In genomic region chr21:34543017-34543416, GRCh38 we compare ENCODE assay signal across 19 cellular contexts. TPM values are rescaled to one million over a fixed set of nuclear protein-coding genes. Genes with fewer than 3 reads are reported as not detected.
DNase-seq lines count a peak whose midpoint lies in the region; ATAC-seq and TF ChIP-seq lines count a peak whose summit lies in the region.
"Had no signal": no experiment of that assay in that cellular context is flagged by ENCODE, and none has a peak within 500 bp of the region (broad histone marks: within the 10 kb centered on the region; RNA-seq: fewer than 3 reads in every experiment).

No MANE protein-coding gene starts in this region.

- no peak overlapping the region for H3K18ac ChIP-seq in mesenchymal stem cell (ENCODE audit: low read depth in 1 of 2, low read length in 2 of 2)

- no peak overlapping the region for H3K4me3 Mint-ChIP-seq in activated CD8-positive, alpha-beta T cell treated with anti-CD3 and anti-CD28 coated beads for 36 hours
- H3K4me3 Mint-ChIP-seq in activated CD8-positive, alpha-beta T cell treated with anti-CD3 and anti-CD28 coated beads, Interleukin-2, amount 10 ng/mL, durations not matched to agents 7 days and 5 days = no peak overlapping the region
- H3K4me3 Mint-ChIP-seq in activated naive CD8-positive, alpha-beta T cell treated with anti-CD3 and anti-CD28 coated beads, Interleukin-2, amount 50 U/mL, for 24 hours = no peak overlapping the region
- H3K4me3 Mint-ChIP-seq in endodermal cell = no peak overlapping the region

- H3K4me1 Mint-ChIP-seq in activated CD8-positive, alpha-beta T cell treated with anti-CD3 and anti-CD28 coated beads for 36 hours (ENCODE audit: low read depth) = peaks cover 13% of the 10 kb centered on the region
- H3K4me1 Mint-ChIP-seq in activated CD8-positive, alpha-beta T cell treated with anti-CD3 and anti-CD28 coated beads, Interleukin-2, amount 10 ng/mL, durations not matched to agents 7 days and 5 days (ENCODE audit: low read depth) = peaks cover 14% of the 10 kb centered on the region
- H3K4me1 Mint-ChIP-seq in activated naive CD8-positive, alpha-beta T cell treated with anti-CD3 and anti-CD28 coated beads, Interleukin-2, amount 50 U/mL, for 24 hours = peaks cover 34% of the 10 kb centered on the region
- peaks cover 9% of the 10 kb centered on the region for H3K4me1 Mint-ChIP-seq in endodermal cell

- no peak overlapping the region for H3K4me3 ChIP-seq in mesenchymal stem cell (ENCODE audit: insufficient read depth in 1 of 2, low read depth in 1 of 2, low read length in 2 of 2)
- no peak overlapping the region for H3K4me3 ChIP-seq in transverse colon
- no peak overlapping the region for H3K4me3 ChIP-seq in endodermal cell (ENCODE audit: low read length)

- in situ Hi-C loops in transverse colon (cut with MboI; ENCODE audit: low pct_ligation_motif_present in 1 of 4, low pct_unique_long_range_greater_than_20kb in 1 of 4, low sequenced_read_pairs in 3 of 4) = no loop called here

- peak overlapping the region; percentile 63 for H2AK5ac ChIP-seq in mesenchymal stem cell (ENCODE audit: low read length, severe bottlenecking)

- H3K27ac Mint-ChIP-seq in activated CD8-positive, alpha-beta T cell treated with anti-CD3 and anti-CD28 coated beads for 36 hours = peak overlapping the region; percentile 47
- no peak overlapping the region for H3K27ac Mint-ChIP-seq in activated CD8-positive, alpha-beta T cell treated with anti-CD3 and anti-CD28 coated beads, Interleukin-2, amount 10 ng/mL, durations not matched to agents 7 days and 5 days
- H3K27ac Mint-ChIP-seq in activated naive CD8-positive, alpha-beta T cell treated with anti-CD3 and anti-CD28 coated beads, Interleukin-2, amount 50 U/mL, for 24 hours = peak overlapping the region; percentile 63
- H3K27ac Mint-ChIP-seq in endodermal cell = no peak overlapping the region

- no peak overlapping the region for H2AFZ ChIP-seq in mesenchymal stem cell (ENCODE audit: low read depth, low read length)

- no peaks in the 10 kb centered on the region for H3K27me3 Mint-ChIP-seq in activated CD8-positive, alpha-beta T cell treated with anti-CD3 and anti-CD28 coated beads for 36 hours
- no peaks in the 10 kb centered on the region for H3K27me3 Mint-ChIP-seq in activated CD8-positive, alpha-beta T cell treated with anti-CD3 and anti-CD28 coated beads, Interleukin-2, amount 10 ng/mL, durations not matched to agents 7 days and 5 days (ENCODE audit: low read depth)
- H3K27me3 Mint-ChIP-seq in activated naive CD8-positive, alpha-beta T cell treated with anti-CD3 and anti-CD28 coated beads, Interleukin-2, amount 50 U/mL, for 24 hours = no peaks in the 10 kb centered on the region
- H3K27me3 Mint-ChIP-seq in endodermal cell (ENCODE audit: insufficient read depth) = no peaks in the 10 kb centered on the region

- H3K9ac ChIP-seq in mesenchymal stem cell (ENCODE audit: low read length) = no peak overlapping the region
- no peak overlapping the region for H3K9ac ChIP-seq in endodermal cell (ENCODE audit: extremely low read depth, low read length, poor library complexity, severe bottlenecking)

- no peak for TF ChIP-seq EP300 in transverse colon (IDR thresholded peaks at IDR 0.05; ENCODE audit: low read depth)

- H2BK120ac ChIP-seq in mesenchymal stem cell (ENCODE audit: low read depth, low read length) = no peak overlapping the region

- H3K36me3 ChIP-seq in mesenchymal stem cell (ENCODE audit: control insufficient read depth in 1 of 2, insufficient read depth in 2 of 2, low read depth in 1 of 2, low read length in 2 of 2) = no peaks in the 10 kb centered on the region
- H3K36me3 ChIP-seq in transverse colon = no peaks in the 10 kb centered on the region
- no peaks in the 10 kb centered on the region for H3K36me3 ChIP-seq in endodermal cell (ENCODE audit: control insufficient read depth, insufficient read depth, low read length)

- no peak overlapping the region for H3K14ac ChIP-seq in mesenchymal stem cell (ENCODE audit: low read length in 2 of 2)

- no peak overlapping the region for H4K8ac ChIP-seq in mesenchymal stem cell (ENCODE audit: low read length)

- H3K4me1 ChIP-seq in mesenchymal stem cell (ENCODE audit: control insufficient read depth, insufficient read depth, low read depth, low read length) = peaks cover 22% of the 10 kb centered on the region
- H3K4me1 ChIP-seq in transverse colon = peaks cover 9 to 35% (median 29%) of the 10 kb centered on the region in 4 donors
- H3K4me1 ChIP-seq in endodermal cell (ENCODE audit: control insufficient read depth, insufficient read depth, low read length) = peaks cover 6% of the 10 kb centered on the region

- no peak overlapping the region for H3K23ac ChIP-seq in mesenchymal stem cell (ENCODE audit: low read length in 2 of 2)

- H3K36me3 Mint-ChIP-seq in activated CD8-positive, alpha-beta T cell treated with anti-CD3 and anti-CD28 coated beads for 36 hours (ENCODE audit: low read depth) = peaks cover 6% of the 10 kb centered on the region
- no peaks in the 10 kb centered on the region for H3K36me3 Mint-ChIP-seq in activated CD8-positive, alpha-beta T cell treated with anti-CD3 and anti-CD28 coated beads, Interleukin-2, amount 10 ng/mL, durations not matched to agents 7 days and 5 days (ENCODE audit: low read depth)
- peaks cover 8% of the 10 kb centered on the region for H3K36me3 Mint-ChIP-seq in activated naive CD8-positive, alpha-beta T cell treated with anti-CD3 and anti-CD28 coated beads, Interleukin-2, amount 50 U/mL, for 24 hours (ENCODE audit: low read depth)
- no peaks in the 10 kb centered on the region for H3K36me3 Mint-ChIP-seq in endodermal cell (ENCODE audit: low read depth)

- ATAC-seq in activated CD8-positive, alpha-beta T cell treated with anti-CD3 and anti-CD28 coated beads for 36 hours = no peak
- ATAC-seq in activated CD8-positive, alpha-beta T cell treated with anti-CD3 and anti-CD28 coated beads, Interleukin-2, amount 10 ng/mL, durations not matched to agents 7 days and 5 days = no peak
- no peak for ATAC-seq in activated naive CD8-positive, alpha-beta T cell treated with anti-CD3 and anti-CD28 coated beads, Interleukin-2, amount 50 U/mL, for 24 hours

- H3K27me3 ChIP-seq in mesenchymal stem cell (ENCODE audit: control insufficient read depth in 1 of 2, insufficient read depth in 1 of 2, low read length in 2 of 2) = no peaks in the 10 kb centered on the region
- no peaks in the 10 kb centered on the region for H3K27me3 ChIP-seq in transverse colon
- no peaks in the 10 kb centered on the region for H3K27me3 ChIP-seq in endodermal cell (ENCODE audit: control insufficient read depth, insufficient read depth, low read length, poor library complexity, severe bottlenecking)

- no peak overlapping the region for H2BK5ac ChIP-seq in mesenchymal stem cell (ENCODE audit: low read depth, low read length, poor library complexity, severe bottlenecking)

- no peak overlapping the region for H2BK15ac ChIP-seq in mesenchymal stem cell (ENCODE audit: low read depth, poor library complexity, severe bottlenecking)

- peak overlapping the region; percentile 16 for H4K91ac ChIP-seq in mesenchymal stem cell (ENCODE audit: low read length)

- H3K27ac ChIP-seq in mesenchymal stem cell (ENCODE audit: low read length, poor library complexity, severe bottlenecking) (no peak overlapping the region), transverse colon (peak overlapping the region; percentile 66 to 80 (median 76)), endodermal cell (ENCODE audit: low read depth, low read length) (no peak overlapping the region)
- H3K27ac ChIP-seq: HL-60 had no signal

- no peak for DNase-seq in activated CD8-positive, alpha-beta T cell treated with anti-CD3 and anti-CD28 coated beads for 36 hours
- DNase-seq in activated CD8-positive, alpha-beta T cell treated with anti-CD3 and anti-CD28 coated beads, Interleukin-2, amount 10 ng/mL, durations not matched to agents 7 days and 5 days = no peak
- DNase-seq in activated naive CD8-positive, alpha-beta T cell treated with anti-CD3 and anti-CD28 coated beads, Interleukin-2, amount 50 U/mL, for 24 hours = no peak
- DNase-seq in mesenchymal stem cell (no peak), transverse colon (peak; percentile 42), occipital lobe (lab: John Stamatoyannopoulos, UW) (no peak), endodermal cell (no peak)
- DNase-seq in stimulated activated CD4-positive, alpha-beta T cell treated with anti-CD3 and anti-CD28 coated beads, Interleukin-4, amount 100 ng/mL, for 4 hours = no peak
- DNase-seq: 8988T, GF-D8, H7, NCI-H1048, NCI-H1436, NCI-H1930, NCI-H345, NCI-H524 treated with DMSO at 0.1 percent for 48 hours had no signal

- TF ChIP-seq POLR2A in transverse colon (IDR thresholded peaks at IDR 0.05) = peak; percentile 12

- H3K9me3 ChIP-seq in mesenchymal stem cell (ENCODE audit: control insufficient read depth, low read length) (peaks cover 2% of the 10 kb centered on the region), transverse colon (no peaks in the 10 kb centered on the region), endodermal cell (ENCODE audit: control insufficient read depth, low read length) (no peaks in the 10 kb centered on the region)

- peaks cover 2% of the 10 kb centered on the region for H3K9me3 Mint-ChIP-seq in activated CD8-positive, alpha-beta T cell treated with anti-CD3 and anti-CD28 coated beads for 36 hours
- H3K9me3 Mint-ChIP-seq in activated CD8-positive, alpha-beta T cell treated with anti-CD3 and anti-CD28 coated beads, Interleukin-2, amount 10 ng/mL, durations not matched to agents 7 days and 5 days (ENCODE audit: insufficient read depth) = no peaks in the 10 kb centered on the region
- peaks cover 4% of the 10 kb centered on the region for H3K9me3 Mint-ChIP-seq in activated naive CD8-positive, alpha-beta T cell treated with anti-CD3 and anti-CD28 coated beads, Interleukin-2, amount 50 U/mL, for 24 hours
- peaks cover 2% of the 10 kb centered on the region for H3K9me3 Mint-ChIP-seq in endodermal cell

- H3K79me1 ChIP-seq in mesenchymal stem cell (replicated peaks; ENCODE audit: low read length, poor library complexity, severe bottlenecking) = peaks cover 12% of the 10 kb centered on the region

- TF ChIP-seq CTCF in activated CD8-positive, alpha-beta T cell treated with anti-CD3 and anti-CD28 coated beads for 36 hours (IDR thresholded peaks at IDR 0.05) = no peak
- TF ChIP-seq CTCF in transverse colon (IDR thresholded peaks at IDR 0.05) (no peak), endodermal cell (conservative IDR thresholded peaks at IDR 0.05) (no peak)

- H3K4ac ChIP-seq in mesenchymal stem cell (ENCODE audit: low read depth in 1 of 2, low read length in 2 of 2) = no peak overlapping the region

- WGBS in mesenchymal stem cell = 92% methylated on average over 3 of the region's 3 CpGs
- WGBS in transverse colon (ENCODE audit: low coverage in 1 of 2), 2 donors = 68 to 93% methylated on average over 2 to 3 of the region's 3 CpGs
- WGBS in endodermal cell (ENCODE audit: insufficient coverage in 1 of 2, insufficient read length in 1 of 2), 2 experiments = 73 to 80% methylated on average over 3 of the region's 3 CpGs

- POLR2A ChIA-PET in activated CD8-positive, alpha-beta T cell treated with anti-CD3 and anti-CD28 coated beads for 36 hours (lab: Charles Lee) = no interaction called here
- POLR2A ChIA-PET in activated CD8-positive, alpha-beta T cell treated with anti-CD3 and anti-CD28 coated beads, Interleukin-2, amount 10 ng/mL, durations not matched to agents 7 days and 5 days (lab: Charles Lee) = no interaction called here

- CTCF ChIA-PET in activated CD8-positive, alpha-beta T cell treated with anti-CD3 and anti-CD28 coated beads for 36 hours (lab: Charles Lee) = interaction anchor here (1.0 to 1.8 kb wide), 3 partner anchors 16 to 40 kb away, joined by 3 to 10 read pairs (median 4); no protein-coding TSS in a partner anchor
- CTCF ChIA-PET in activated CD8-positive, alpha-beta T cell treated with anti-CD3 and anti-CD28 coated beads, Interleukin-2, amount 10 ng/mL, durations not matched to agents 7 days and 5 days (lab: Charles Lee) = interaction anchor here (0.8 to 1.4 kb wide), 5 partner anchors 9 to 175 kb away, joined by 3 to 5 read pairs (median 3); no protein-coding TSS in a partner anchor

- H2BK12ac ChIP-seq in mesenchymal stem cell (ENCODE audit: low read length in 2 of 2) = peak overlapping the region in 1 of 2 experiments; percentile 31

- no peak overlapping the region for H3K4me2 ChIP-seq in mesenchymal stem cell (ENCODE audit: low read length, poor library complexity, severe bottlenecking)

- intact Hi-C loops in activated CD8-positive, alpha-beta T cell treated with anti-CD3 and anti-CD28 coated beads for 36 hours (cut with micrococcal nuclease) = no loop called here
- intact Hi-C loops in transverse colon (cut with DNase I; ENCODE audit: low total_unique reads) = loop anchor here (5.0 kb wide), 1 partner anchor 39 kb away; no protein-coding TSS in a partner anchor

RNA-seq across cellular contexts. Expression of gene KCNE1, which starts 31.0 kb away (rescaled TPM):
- total RNA-seq in activated CD8-positive, alpha-beta T cell treated with anti-CD3 and anti-CD28 coated beads for 36 hours = not detected
- under 1 TPM; 0.18 to 0.26 TPM for total RNA-seq in activated CD8-positive, alpha-beta T cell treated with anti-CD3 and anti-CD28 coated beads, Interleukin-2, amount 10 ng/mL, durations not matched to agents 7 days and 5 days
- polyA plus RNA-seq in mesenchymal stem cell (2013, experiment 1 of 2) = 0.19 TPM
- 0.23 TPM for polyA plus RNA-seq in mesenchymal stem cell (2013, experiment 2 of 2)
- 1 to 10 TPM in 3 of 4 donors, not detected in 1; 1.5 to 2.6 (median 2.4) TPM for total RNA-seq in transverse colon
- 0.16 TPM for total RNA-seq in occipital lobe
- total RNA-seq in endodermal cell = under 1 TPM in 1 of 2 donors, not detected in 1; 0.24 TPM
- 0.14 TPM for polyA plus RNA-seq in endodermal cell (2013, experiment 1 of 2)
- polyA plus RNA-seq in endodermal cell (2013, experiment 2 of 2) = 0.25 TPM
- total RNA-seq: HT1080, M059J had no signal

Comparison
In these comparisons a context has a peak if more than half of its experiments do, and no peak if none do; other contexts are left out.
1. H3K27ac Mint-ChIP-seq: peak in activated CD8-positive, alpha-beta T cell treated with anti-CD3 and anti-CD28 coated beads for 36 hours (single experiment) and activated naive CD8-positive, alpha-beta T cell treated with anti-CD3 and anti-CD28 coated beads, Interleukin-2, amount 50 U/mL, for 24 hours (single experiment); none in activated CD8-positive, alpha-beta T cell treated with anti-CD3 and anti-CD28 coated beads, Interleukin-2, amount 10 ng/mL, durations not matched to agents 7 days and 5 days (single experiment) and endodermal cell (single experiment).
2. H3K27ac ChIP-seq: peak in transverse colon (4 of 4); none in mesenchymal stem cell (single experiment) and endodermal cell (single experiment).